In genomic region chr14:93319494-93319893, GRCh38 we compare ENCODE assay signal across 1 cellular context.
TF ChIP-seq lines count a peak whose summit lies in the region.

No MANE protein-coding gene starts in this region.

TF ChIP-seq in HepG2, 621 proteins besides CTCF, POLR2A, EP300 and RAD21:
- no peak for TF ChIP-seq KAT8 (CRISPR knock-in tag; IDR thresholded peaks at IDR 0.05)
- no peak for TF ChIP-seq HNRNPK (IDR thresholded peaks at IDR 0.05; ENCODE audit: low read depth, low read length, poor library complexity, severe bottlenecking)
- no peak for TF ChIP-seq ZSCAN25 (CRISPR knock-in tag; IDR thresholded peaks at IDR 0.05)
- TF ChIP-seq ZNF749 (CRISPR knock-in tag; IDR thresholded peaks at IDR 0.05; ENCODE audit: borderline replicate concordance) = no peak
- no peak for TF ChIP-seq SKI (IDR thresholded peaks at IDR 0.05; ENCODE audit: partially characterized antibody)
- TF ChIP-seq ZSCAN20 (CRISPR knock-in tag; IDR thresholded peaks at IDR 0.05; ENCODE audit: borderline replicate concordance) = no peak
- no peak for TF ChIP-seq MEF2D (CRISPR knock-in tag; IDR thresholded peaks at IDR 0.05)
- no peak for TF ChIP-seq ZNF512B (CRISPR knock-in tag; IDR thresholded peaks at IDR 0.05; ENCODE audit: borderline replicate concordance)
